8 cellular contexts compared by ENCODE assay signal in genomic region chr15:73244333-73244732, GRCh38.
DNase-seq lines count a peak whose midpoint lies in the region; ATAC-seq and TF ChIP-seq lines count a peak whose summit lies in the region.

No MANE protein-coding gene starts in this region.

- no peak for ATAC-seq in HG02885 (IDR thresholded peaks at IDR 0.05; ENCODE audit: poor library complexity, unreplicated experiment)

- CTCF ChIA-PET in MCF 10A (lab: Yijun Ruan, JAX) = interaction anchor here (0.6 to 1.9 kb wide), 3 partner anchors 9 to 162 kb away, joined by 3 to 4 read pairs (median 4); no protein-coding TSS in a partner anchor

- intact Hi-C loops in MCF 10A (cut with micrococcal nuclease) = loop anchor here (2.0 to 10.0 kb wide), 4 partner anchors 117 to 520 kb away; partner anchors contain the start of gene ADPGK
- intact Hi-C loops in breast epithelium (cut with DNase I; ENCODE audit: low total_unique reads) = no loop called here

- no TSS peak for BruUV-seq in MCF 10A (replicated peaks; lab: Mats Ljungman, UMichigan)

- H3K36me3 ChIP-seq in breast epithelium = no peaks in the 10 kb centered on the region

- H3K9me3 ChIP-seq in breast epithelium = no peaks in the 10 kb centered on the region

- H3K27me3 Mint-ChIP-seq in MCF 10A (ENCODE audit: insufficient read depth, unreplicated experiment) = no peaks in the 10 kb centered on the region

- H3K27ac ChIP-seq in breast epithelium = no peak overlapping the region

- POLR2A ChIA-PET in MCF 10A (lab: Yijun Ruan, JAX) = no interaction called here

- no peak overlapping the region for H3K4me3 Mint-ChIP-seq in MCF 10A (ENCODE audit: unreplicated experiment)

- TF ChIP-seq CTCF in MCF 10A (IDR thresholded peaks at IDR 0.05; ENCODE audit: unreplicated experiment) (peak; percentile 33), breast epithelium (IDR thresholded peaks at IDR 0.05) (no peak), epithelial cell of proximal tubule (conservative IDR thresholded peaks at IDR 0.05; ENCODE audit: low read depth, low read length) (peak; percentile 73)

- no peaks in the 10 kb centered on the region for H3K4me1 Mint-ChIP-seq in MCF 10A (ENCODE audit: insufficient read depth, unreplicated experiment)

- H3K27me3 ChIP-seq in breast epithelium = no peaks in the 10 kb centered on the region

- no peak for TF ChIP-seq POLR2A in breast epithelium (IDR thresholded peaks at IDR 0.05)

- no peaks in the 10 kb centered on the region for H3K36me3 Mint-ChIP-seq in MCF 10A (ENCODE audit: insufficient read depth, unreplicated experiment)

- no peak overlapping the region for H3K27ac Mint-ChIP-seq in MCF 10A (ENCODE audit: low read depth, unreplicated experiment)

- no peaks in the 10 kb centered on the region for H3K9me3 Mint-ChIP-seq in MCF 10A (ENCODE audit: unreplicated experiment)

- H3K4me3 ChIP-seq in breast epithelium = no peak overlapping the region
- no peak overlapping the region for H3K4me3 ChIP-seq in epithelial cell of proximal tubule (ENCODE audit: low read depth, low read length)

- no peaks in the 10 kb centered on the region for H3K4me1 ChIP-seq in breast epithelium

- DNase-seq in MCF 10A (ENCODE audit: unreplicated experiment) = peak; percentile 49
- DNase-seq in breast epithelium (ENCODE audit: low spot score in 2 of 2) = no peak
- DNase-seq in NCI-H526 (lab: John Stamatoyannopoulos, UW) = peak; percentile 28 to 66
- DNase-seq in epithelial cell of proximal tubule (ENCODE audit: low read depth) = no peak
- no peak for DNase-seq in NCI-H1930 (lab: John Stamatoyannopoulos, UW)
- no peak for DNase-seq in GM19240 (ENCODE audit: insufficient read length, low spot score)
- no peak for DNase-seq in GF-D8 (lab: John Stamatoyannopoulos, UW)

Comparison
In these comparisons a context has a peak if more than half of its experiments do, and no peak if none do; other contexts are left out.
1. DNase-seq: peak in MCF 10A (single experiment) and NCI-H526 (2 of 2); none in breast epithelium (0 of 2), epithelial cell of proximal tubule (single experiment), NCI-H1930 (0 of 2), GM19240 (single experiment) and GF-D8 (single experiment).
2. CTCF ChIP-seq: peak in MCF 10A (single experiment) and epithelial cell of proximal tubule (single experiment); none in breast epithelium (0 of 3).